Comparison of ENCODE assay signal across 29 cellular contexts in genomic region chr4:186131935-186132334, GRCh38. TPM values are rescaled to one million over a fixed set of nuclear protein-coding genes. Genes with fewer than 3 reads are reported as not detected.
"Had no signal": no experiment of that assay in that cellular context is flagged by ENCODE, and none has a peak within 500 bp of the region (broad histone marks: within the 10 kb centered on the region; RNA-seq: fewer than 3 reads in every experiment).

No MANE protein-coding gene starts in this region.

- ATAC-seq: heart right ventricle; left colon; natural killer cell; psoas muscle; right lobe of liver; stimulated activated memory B cell treated with anti-CD40 and anti-IgM and Interleukin-4, amounts not matched to agents 10 μg/mL and 1 μg/mL and 100 μg/mL, for 72 hours; stimulated activated naive CD8-positive, alpha-beta T cell treated with anti-CD3 and anti-CD28 coated beads, Interleukin-15, Interleukin-2, amounts not matched to agents 100 U/mL and 50 U/mL, for 24 hours had no signal

- H3K36me3 Mint-ChIP-seq: immature natural killer cell; naive B cell; natural killer cell; stimulated activated memory B cell treated with anti-CD40 and anti-IgM and Interleukin-4, amounts not matched to agents 10 μg/mL and 1 μg/mL and 100 μg/mL, for 72 hours had no signal

- H3K4me1 Mint-ChIP-seq: immature natural killer cell, naive B cell, natural killer cell had no signal

- H3K27me3 ChIP-seq: heart right ventricle, left lung, pancreas, right atrium auricular region, right lobe of liver, stomach, tibial artery, uterus had no signal

- H3K4me3 ChIP-seq: heart right ventricle, left lung, lower lobe of right lung, pancreas, psoas muscle, right atrium auricular region, right lobe of liver, stomach, thoracic aorta, tibial artery, uterus had no signal

- H3K36me3 ChIP-seq: heart right ventricle, left lung, lower lobe of right lung, pancreas, right atrium auricular region, right lobe of liver, stomach, thoracic aorta, tibial artery, uterus had no signal

- H3K27ac Mint-ChIP-seq: immature natural killer cell; naive B cell; natural killer cell; nephron progenitor cell; stimulated activated memory B cell treated with anti-CD40 and anti-IgM and Interleukin-4, amounts not matched to agents 10 μg/mL and 1 μg/mL and 100 μg/mL, for 72 hours had no signal

- H3K9me3 Mint-ChIP-seq: immature natural killer cell; naive B cell; natural killer cell; nephron progenitor cell; stimulated activated memory B cell treated with anti-CD40 and anti-IgM and Interleukin-4, amounts not matched to agents 10 μg/mL and 1 μg/mL and 100 μg/mL, for 72 hours had no signal

- H3K4me3 Mint-ChIP-seq: immature natural killer cell; naive B cell; natural killer cell; nephron progenitor cell; stimulated activated memory B cell treated with anti-CD40 and anti-IgM and Interleukin-4, amounts not matched to agents 10 μg/mL and 1 μg/mL and 100 μg/mL, for 72 hours had no signal

- H3K27ac ChIP-seq: heart right ventricle, left lung, lower lobe of right lung, psoas muscle, right atrium auricular region, right lobe of liver, stomach, thoracic aorta, tibial artery, uterus had no signal

- DNase-seq: heart right ventricle; hippocampal formation; immature natural killer cell; kidney; left colon; left lung; lower lobe of right lung; mammary epithelial cell; mesenchymal stem cell; naive B cell; natural killer cell; nephron progenitor cell; nucleus accumbens; pancreas; posterior cingulate gyrus; psoas muscle; right lobe of liver; stimulated activated CD4-positive, alpha-beta T cell treated with anti-CD3 and anti-CD28 coated beads, Interleukin-1b, Interleukin-23, amount 100 ng/mL, for 48 hours; stimulated activated CD4-positive, alpha-beta T cell treated with anti-CD3 and anti-CD28 coated beads, Interleukin-2, amount 100 ng/mL, for 48 hours; stimulated activated CD4-positive, alpha-beta T cell treated with anti-CD3 and anti-CD28 coated beads, Interleukin-4, amount 100 ng/mL, for 4 hours; stimulated activated CD8-positive, alpha-beta memory T cell treated with anti-CD3 and anti-CD28 coated beads, Interleukin-4, amount 100 ng/mL, for 48 hours; stimulated activated naive CD8-positive, alpha-beta T cell treated with anti-CD3 and anti-CD28 coated beads, Interleukin-15, Interleukin-2, amounts not matched to agents 100 U/mL and 50 U/mL, for 24 hours; stomach; tibial artery; trophoblast cell; uterus had no signal

- H3K9me3 ChIP-seq: heart right ventricle, left lung, lower lobe of right lung, pancreas, psoas muscle, right atrium auricular region, right lobe of liver, stomach, thoracic aorta, tibial artery, uterus had no signal

- H3K4me1 ChIP-seq: left lung, lower lobe of right lung, psoas muscle, right atrium auricular region, tibial artery, uterus had no signal

- H3K27me3 Mint-ChIP-seq: stimulated activated memory B cell treated with anti-CD40 and anti-IgM and Interleukin-4, amounts not matched to agents 10 μg/mL and 1 μg/mL and 100 μg/mL, for 72 hours had no signal

RNA-seq across cellular contexts. Expression of gene FAM149A, which starts 27.4 kb away (rescaled TPM):
- polyA plus RNA-seq: immature natural killer cell had no signal
